In genomic region chr3:177610677-177611654, GRCh38 we compare ENCODE assay signal across 8 cellular contexts.
A peak's percentile ranks its signal among the peaks of the same experiment; 100 is the strongest.
DNase-seq lines count a peak whose midpoint lies in the region; ATAC-seq and TF ChIP-seq lines count a peak whose summit lies in the region.

No MANE protein-coding gene starts in this region.

- no peaks in the 10 kb centered on the region for H4K20me1 ChIP-seq in MM.1S (ENCODE audit: insufficient read depth, low read length)
- no peaks in the 10 kb centered on the region for H4K20me1 ChIP-seq in PC-3 (ENCODE audit: low read length)

- H3K27ac ChIP-seq in MM.1S (ENCODE audit: low read length) (no peak overlapping the region), PC-3 (ENCODE audit: low read length) (no peak overlapping the region), liver (ENCODE audit: low read depth in 1 of 2, low read length in 2 of 2) (no peak overlapping the region), upper lobe of right lung (no peak overlapping the region)

- TF ChIP-seq CTCF in MM.1S (IDR thresholded peaks at IDR 0.05; ENCODE audit: low read length) = no peak
- no peak for TF ChIP-seq CTCF in PC-3 (conservative IDR thresholded peaks at IDR 0.05; ENCODE audit: low read depth, low read length)
- TF ChIP-seq CTCF in liver (IDR thresholded peaks at IDR 0.05; ENCODE audit: low read depth, low read length, missing input control) = no peak
- no peak for TF ChIP-seq CTCF in GM13976 (IDR thresholded peaks at IDR 0.05; ENCODE audit: borderline replicate concordance, control extremely low read depth, extremely low read depth, insufficient read depth, missing control alignments)
- no peak for TF ChIP-seq CTCF in upper lobe of right lung (IDR thresholded peaks at IDR 0.05)

- H3K79me2 ChIP-seq in MM.1S (ENCODE audit: low read length) (no peaks in the 10 kb centered on the region), PC-3 (ENCODE audit: low read length) (no peaks in the 10 kb centered on the region)

- BruUV-seq in PC-3 (replicated peaks; lab: Mats Ljungman, UMichigan) = no TSS peak

- intact Hi-C loops in PC-3 (cut with micrococcal nuclease) = no loop called here
- intact Hi-C loops in upper lobe of right lung (cut with DNase I) = no loop called here

- no peak overlapping the region for H3K4me3 ChIP-seq in MM.1S (ENCODE audit: low read length)
- no peak overlapping the region for H3K4me3 ChIP-seq in PC-3 (ENCODE audit: low read length)
- no peak overlapping the region for H3K4me3 ChIP-seq in liver (ENCODE audit: low read depth in 1 of 3, low read length in 3 of 3)
- no peak overlapping the region for H3K4me3 ChIP-seq in upper lobe of right lung

- in situ Hi-C loops in GM13976 (cut with MboI; ENCODE audit: low sequenced_read_pairs, unreplicated experiment) = no loop called here

- H3K9me3 ChIP-seq in MM.1S (replicated peaks; ENCODE audit: insufficient read depth, low read length) = no peaks in the 10 kb centered on the region
- H3K9me3 ChIP-seq in PC-3 (ENCODE audit: low read length) = no peaks in the 10 kb centered on the region
- no peaks in the 10 kb centered on the region for H3K9me3 ChIP-seq in liver (ENCODE audit: control insufficient read depth in 4 of 4, low read length in 3 of 4)
- H3K9me3 ChIP-seq in upper lobe of right lung = no peaks in the 10 kb centered on the region

- H3K4me2 ChIP-seq in MM.1S (ENCODE audit: low read depth, low read length) = no peak overlapping the region
- H3K4me2 ChIP-seq in PC-3 (ENCODE audit: low read length) = no peak overlapping the region

- H3K9ac ChIP-seq in MM.1S (ENCODE audit: low read length) (no peak overlapping the region), PC-3 (ENCODE audit: low read length) (no peak overlapping the region), liver (ENCODE audit: low read depth in 1 of 2, low read length in 2 of 2) (no peak overlapping the region)

- H2AFZ ChIP-seq in MM.1S (ENCODE audit: low read length) = no peak overlapping the region
- H2AFZ ChIP-seq in PC-3 (ENCODE audit: low read length) = no peak overlapping the region

- peaks cover 7% of the 10 kb centered on the region for H3K4me1 ChIP-seq in MM.1S (ENCODE audit: low read length)
- H3K4me1 ChIP-seq in PC-3 (ENCODE audit: insufficient read depth, low read length) = peaks cover 43% of the 10 kb centered on the region
- H3K4me1 ChIP-seq in liver (ENCODE audit: control insufficient read depth in 4 of 4, insufficient read depth in 4 of 4, low read length in 3 of 4) = peaks cover 14 to 38% (median 36%) of the 10 kb centered on the region in 4 donors
- H3K4me1 ChIP-seq in upper lobe of right lung = peaks cover 11% of the 10 kb centered on the region

- H3K27me3 ChIP-seq in MM.1S (replicated peaks; ENCODE audit: insufficient read depth, low read length) (no peaks in the 10 kb centered on the region), PC-3 (ENCODE audit: low read length) (no peaks in the 10 kb centered on the region), liver (ENCODE audit: control insufficient read depth in 4 of 4, insufficient read depth in 4 of 4, low read length in 3 of 4) (no peaks in the 10 kb centered on the region), upper lobe of right lung (no peaks in the 10 kb centered on the region)

- CTCF ChIA-PET in PC-3 (lab: Charles Lee) = no interaction called here

- WGBS in liver = 69% methylated on average over 6 of the region's 6 CpGs

- peak; percentile 31 for ATAC-seq in PC-3
- ATAC-seq in GM18517 (IDR thresholded peaks at IDR 0.05; ENCODE audit: unreplicated experiment) = no peak
- ATAC-seq in HG03342 (IDR thresholded peaks at IDR 0.05; ENCODE audit: unreplicated experiment) = no peak
- no peak for ATAC-seq in upper lobe of right lung

- no peaks in the 10 kb centered on the region for H3F3A ChIP-seq in MM.1S (ENCODE audit: insufficient read depth, low read length)
- H3F3A ChIP-seq in PC-3 (ENCODE audit: low read length, unreplicated experiment) = no peaks in the 10 kb centered on the region

- TF ChIP-seq RAD21 in liver (IDR thresholded peaks at IDR 0.05) = peak in 1 of 2 donors; percentile 27

- H3K9me2 ChIP-seq in MM.1S (replicated peaks; ENCODE audit: insufficient read depth, low read length) (no peaks in the 10 kb centered on the region), PC-3 (replicated peaks; ENCODE audit: low read length) (no peaks in the 10 kb centered on the region)

- H3K36me3 ChIP-seq in MM.1S (replicated peaks; ENCODE audit: insufficient read depth, low read length) (no peaks in the 10 kb centered on the region), PC-3 (ENCODE audit: low read depth, low read length) (no peaks in the 10 kb centered on the region), liver (ENCODE audit: control insufficient read depth in 4 of 4, insufficient read depth in 3 of 4, low read depth in 1 of 4, low read length in 3 of 4) (no peaks in the 10 kb centered on the region), upper lobe of right lung (no peaks in the 10 kb centered on the region)

- DNase-seq in COLO668 (lab: John Stamatoyannopoulos, UW; ENCODE audit: unreplicated experiment) (peak; percentile 76), MM.1S (peak; percentile 80), PC-3 (peak; percentile 58), GM13976 (ENCODE audit: low spot score) (no peak), upper lobe of right lung (no peak)

- POLR2A ChIA-PET in PC-3 (lab: Charles Lee; ENCODE audit: unreplicated experiment) = no interaction called here

TF ChIP-seq in liver, 16 proteins besides CTCF, POLR2A, EP300 and RAD21:
- TF ChIP-seq SP1 (IDR thresholded peaks at IDR 0.05) = no peak
- no peak for TF ChIP-seq TAF1 (conservative IDR thresholded peaks at IDR 0.05)
- peak in 1 of 2 donors; percentile 38 for TF ChIP-seq RXRA (IDR thresholded peaks at IDR 0.05)
- TF ChIP-seq HNF4A (conservative IDR thresholded peaks at IDR 0.05) = peak; percentile 28 to 44

Comparison
In these comparisons a context has a peak if more than half of its experiments do, and no peak if none do; other contexts are left out.
1. DNase-seq: peak in COLO668 (single experiment), MM.1S (single experiment) and PC-3 (single experiment); none in GM13976 (single experiment) and upper lobe of right lung (single experiment).